1 cellular context compared by ENCODE assay signal in the genomic region with DNA sequence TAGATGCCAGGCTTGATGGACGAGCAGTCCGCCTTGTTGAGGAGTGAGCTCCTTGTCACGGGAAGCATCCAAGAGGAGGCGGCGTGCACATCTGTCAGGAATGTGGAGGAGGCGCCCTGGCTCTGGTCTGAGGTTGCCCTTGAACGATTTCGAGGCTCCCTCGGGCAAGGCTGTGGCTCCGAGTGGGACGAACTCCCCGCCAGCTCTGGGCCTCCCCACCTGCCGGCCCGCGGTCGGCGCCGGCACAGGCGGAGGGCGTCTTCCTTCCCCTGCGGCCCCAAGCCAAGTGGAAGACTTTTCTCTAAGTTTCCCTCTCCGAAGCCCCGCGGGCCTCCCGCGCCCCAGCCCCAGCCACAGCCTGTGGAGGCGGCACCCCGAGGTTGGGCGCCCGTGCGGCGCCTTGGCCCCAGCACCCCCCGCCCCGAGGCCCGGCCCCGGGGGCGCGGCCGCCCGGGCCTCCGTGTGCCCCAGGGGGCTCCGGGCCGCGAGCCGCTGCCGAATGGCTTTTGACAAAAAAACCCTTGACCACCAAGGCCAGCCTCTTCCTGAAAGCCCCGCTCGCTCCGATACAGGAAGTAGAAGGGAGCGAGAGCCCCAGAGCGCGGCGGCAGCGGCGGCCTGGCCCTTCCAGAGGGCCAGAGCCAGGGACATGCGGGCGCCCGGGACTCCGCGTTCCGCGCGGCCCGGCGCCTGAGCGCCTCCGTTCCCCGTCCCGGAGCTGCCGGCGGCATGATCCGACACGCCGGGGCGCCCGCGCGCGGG.
TF ChIP-seq lines count a peak whose summit lies in the region.

A gene with protein sequence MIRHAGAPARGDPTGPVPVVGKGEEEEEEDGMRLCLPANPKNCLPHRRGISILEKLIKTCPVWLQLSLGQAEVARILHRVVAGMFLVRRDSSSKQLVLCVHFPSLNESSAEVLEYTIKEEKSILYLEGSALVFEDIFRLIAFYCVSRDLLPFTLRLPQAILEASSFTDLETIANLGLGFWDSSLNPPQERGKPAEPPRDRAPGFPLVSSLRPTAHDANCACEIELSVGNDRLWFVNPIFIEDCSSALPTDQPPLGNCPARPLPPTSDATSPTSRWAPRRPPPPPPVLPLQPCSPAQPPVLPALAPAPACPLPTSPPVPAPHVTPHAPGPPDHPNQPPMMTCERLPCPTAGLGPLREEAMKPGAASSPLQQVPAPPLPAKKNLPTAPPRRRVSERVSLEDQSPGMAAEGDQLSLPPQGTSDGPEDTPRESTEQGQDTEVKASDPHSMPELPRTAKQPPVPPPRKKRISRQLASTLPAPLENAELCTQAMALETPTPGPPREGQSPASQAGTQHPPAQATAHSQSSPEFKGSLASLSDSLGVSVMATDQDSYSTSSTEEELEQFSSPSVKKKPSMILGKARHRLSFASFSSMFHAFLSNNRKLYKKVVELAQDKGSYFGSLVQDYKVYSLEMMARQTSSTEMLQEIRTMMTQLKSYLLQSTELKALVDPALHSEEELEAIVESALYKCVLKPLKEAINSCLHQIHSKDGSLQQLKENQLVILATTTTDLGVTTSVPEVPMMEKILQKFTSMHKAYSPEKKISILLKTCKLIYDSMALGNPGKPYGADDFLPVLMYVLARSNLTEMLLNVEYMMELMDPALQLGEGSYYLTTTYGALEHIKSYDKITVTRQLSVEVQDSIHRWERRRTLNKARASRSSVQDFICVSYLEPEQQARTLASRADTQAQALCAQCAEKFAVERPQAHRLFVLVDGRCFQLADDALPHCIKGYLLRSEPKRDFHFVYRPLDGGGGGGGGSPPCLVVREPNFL (plus strand): TSS at position 578 of the 762 bp plus-strand sequence. CDS start 152 bp downstream, at position 730.

TF ChIP-seq in A549, 52 proteins besides CTCF, POLR2A, EP300 and RAD21 (continued from another document):
- no peak for TF ChIP-seq ESRRA (IDR thresholded peaks at IDR 0.05; ENCODE audit: borderline replicate concordance, low read length)
- peak; percentile 95 for TF ChIP-seq CHD4 (IDR thresholded peaks at IDR 0.05; ENCODE audit: borderline replicate concordance)
- 0 out of 2 replicates have a peak, but pooled peaks have one; percentile 45 for TF ChIP-seq MAX (IDR thresholded peaks at IDR 0.05)
